In the genomic region with DNA sequence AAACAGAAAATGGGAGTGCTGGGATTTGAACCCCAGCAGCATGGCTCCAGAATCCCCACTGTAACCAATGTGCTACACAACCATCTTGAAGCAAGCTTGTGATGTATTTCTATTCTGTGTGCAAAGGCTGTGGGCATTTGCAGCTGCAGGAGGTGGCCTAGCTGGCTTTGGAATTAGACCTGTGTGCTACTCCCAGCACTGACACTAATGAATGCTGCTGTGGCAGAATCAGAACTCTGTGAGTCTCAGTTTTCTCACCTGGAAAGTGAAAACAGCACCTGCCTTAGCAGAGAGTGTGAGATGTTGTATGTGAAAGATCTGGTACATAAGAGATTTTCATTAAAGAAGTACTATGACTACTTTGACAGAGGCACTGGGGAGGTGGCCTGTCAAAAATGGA, we compare ENCODE assay signal across 17 cellular contexts. TPM values are rescaled to one million over a fixed set of nuclear protein-coding genes. Genes with fewer than 3 reads are reported as not detected.
"Had no signal": no experiment of that assay in that cellular context is flagged by ENCODE, and none has a peak within 500 bp of the region (broad histone marks: within the 10 kb centered on the region; RNA-seq: fewer than 3 reads in every experiment).

No MANE protein-coding gene starts in this region.

- H3K4me3 Mint-ChIP-seq: activated naive CD8-positive, alpha-beta T cell treated with anti-CD3 and anti-CD28 coated beads for 36 hours; activated T-helper 1 cell treated with anti-CD3 and anti-CD28 coated beads, Interleukin-12 subunit alpha, Interleukin-12 subunit beta, Interleukin-2, Interleukin-4 antibody, amounts not matched to agents 30 ng/mL and 10 ng/mL and 1 ng/mL, durations not matched to agents 14 hours and 24 hours and 36 hours; effector memory CD8-positive, alpha-beta T cell; nephron progenitor cell; stimulated activated naive CD8-positive, alpha-beta T cell treated with anti-CD3 and anti-CD28 coated beads, Interleukin-15, Interleukin-2, amounts not matched to agents 100 ng/mL and 50 ng/mL, for 24 hours; T-helper 2 cell treated with Interferon-gamma antibody and Interleukin-4, amounts not matched to agents 5 μg/mL and 100 μg/mL, for 36 hours; type B pancreatic cell had no signal

- H3K4me1 ChIP-seq: foreskin keratinocyte had no signal

- H3K36me3 Mint-ChIP-seq: activated naive CD8-positive, alpha-beta T cell treated with anti-CD3 and anti-CD28 coated beads for 36 hours had no signal

- DNase-seq: activated CD4-positive, alpha-beta T cell treated with anti-CD3 and anti-CD28 coated beads, Interleukin-2, amount 50 U/mL, for 4 hours; activated gamma-delta T cell treated with Interleukin-2 at 50 U/mL for 16 hours; activated naive CD8-positive, alpha-beta T cell treated with anti-CD3 and anti-CD28 coated beads for 36 hours; activated T-cell treated with anti-CD3 and anti-CD28 coated beads for 4 hours; amniotic stem cell; effector memory CD8-positive, alpha-beta T cell; foreskin keratinocyte; nephron progenitor cell; occipital lobe; posterior cingulate gyrus; retina; stimulated activated CD4-positive, alpha-beta T cell treated with anti-CD3 and anti-CD28 coated beads, Interleukin-2, amount 100 ng/mL, for 24 hours had no signal

- H3K27me3 ChIP-seq: foreskin keratinocyte had no signal

- H3K27ac Mint-ChIP-seq: activated naive CD8-positive, alpha-beta T cell treated with anti-CD3 and anti-CD28 coated beads for 36 hours; activated T-helper 1 cell treated with anti-CD3 and anti-CD28 coated beads, Interleukin-12 subunit alpha, Interleukin-12 subunit beta, Interleukin-2, Interleukin-4 antibody, amounts not matched to agents 30 ng/mL and 10 ng/mL and 1 ng/mL, durations not matched to agents 14 hours and 24 hours and 36 hours; effector memory CD8-positive, alpha-beta T cell; stimulated activated naive CD8-positive, alpha-beta T cell treated with anti-CD3 and anti-CD28 coated beads, Interleukin-15, Interleukin-2, amounts not matched to agents 100 ng/mL and 50 ng/mL, for 24 hours; T-helper 2 cell treated with Interferon-gamma antibody and Interleukin-4, amounts not matched to agents 5 μg/mL and 100 μg/mL, for 36 hours had no signal

- H3K27ac ChIP-seq: epithelial cell of prostate, foreskin keratinocyte had no signal

- H3K27me3 Mint-ChIP-seq: activated naive CD8-positive, alpha-beta T cell treated with anti-CD3 and anti-CD28 coated beads for 36 hours; stimulated activated naive CD8-positive, alpha-beta T cell treated with anti-CD3 and anti-CD28 coated beads, Interleukin-15, Interleukin-2, amounts not matched to agents 100 ng/mL and 50 ng/mL, for 24 hours; type B pancreatic cell had no signal

RNA-seq across cellular contexts. Expression of a gene that starts 21.5 kb away (rescaled TPM):
- total RNA-seq: foreskin keratinocyte had no signal
